Comparison of ENCODE assay signal across 27 cellular contexts in genomic region chr15:89704411-89704810, GRCh38. TPM values are rescaled to one million over a fixed set of nuclear protein-coding genes. Genes with fewer than 3 reads are reported as not detected.
"Had no signal": no experiment of that assay in that cellular context is flagged by ENCODE, and none has a peak within 500 bp of the region (broad histone marks: within the 10 kb centered on the region; RNA-seq: fewer than 3 reads in every experiment).

No MANE protein-coding gene starts in this region.

- ATAC-seq: activated CD4-positive, CD25-positive, alpha-beta regulatory T cell treated with anti-CD3 and anti-CD28 coated beads, Interleukin-2, amount 50 U/mL, for 24 hours; esophagus mucosa; sciatic nerve; stimulated activated effector memory CD8-positive, alpha-beta T cell treated with anti-CD3 and anti-CD28 coated beads, Interleukin-12 subunit alpha, Interleukin-12 subunit beta, amount 100 ng/mL, for 72 hours had no signal

- H3K9me3 ChIP-seq: left ventricle myocardium inferior, neutrophil, ovary, uterus had no signal

- H3K36me3 ChIP-seq: brain microvascular endothelial cell, left ventricle myocardium inferior, neutrophil, ovary, uterus had no signal

- H3K4me1 ChIP-seq: left ventricle myocardium inferior, uterus had no signal

- H3K27ac ChIP-seq: brain microvascular endothelial cell, left ventricle myocardium inferior, neutrophil, ovary, uterus had no signal

- FAIRE-seq: astrocyte, frontal cortex, small intestine had no signal

- DNase-seq: activated CD4-positive, alpha-beta T cell treated with anti-CD3 and anti-CD28 coated beads for 48 hours; activated CD4-positive, alpha-beta T cell treated with anti-CD3 and anti-CD28 coated beads, Interleukin-2, amount 50 U/mL, for 48 hours; activated CD8-positive, alpha-beta memory T cell treated with anti-CD3 and anti-CD28 coated beads for 24 hours; activated effector memory CD4-positive, alpha-beta T cell treated with Interleukin-2 at 50 U/mL for 16 hours; activated naive CD4-positive, alpha-beta T cell treated with anti-CD3 and anti-CD28 coated beads for 36 hours; activated naive CD8-positive, alpha-beta T cell treated with anti-CD3 and anti-CD28 coated beads for 36 hours; amniotic stem cell; brain microvascular endothelial cell; central memory CD4-positive, alpha-beta T cell; endodermal cell; kidney glomerular epithelial cell; left ventricle myocardium inferior; naive B cell; nephron progenitor cell; ovary; small intestine; stimulated activated CD4-positive, alpha-beta T cell treated with anti-CD3 and anti-CD28 coated beads, Interleukin-4, amount 100 ng/mL, for 24 hours; uterus had no signal

- H3K27me3 ChIP-seq: neutrophil, ovary, uterus had no signal

- H3K4me3 ChIP-seq: left ventricle myocardium inferior, lung, ovary, uterus had no signal

RNA-seq across cellular contexts. Expression of gene WDR93, which starts 13.8 kb away (rescaled TPM):
- total RNA-seq: activated naive CD4-positive, alpha-beta T cell treated with anti-CD3 and anti-CD28 coated beads for 36 hours; activated naive CD8-positive, alpha-beta T cell treated with anti-CD3 and anti-CD28 coated beads for 36 hours; astrocyte; esophagus mucosa; left ventricle myocardium inferior; sciatic nerve; T-helper 1 cell treated with Interleukin-12 subunit alpha and Interleukin-12 subunit beta and Interleukin-4 antibody, amounts not matched to agents 30 ng/mL and 1 ng/mL, for 36 hours had no signal

RNA-seq across cellular contexts. Expression of gene PLIN1, which starts 25.2 kb away (rescaled TPM):
- total RNA-seq: T-helper 1 cell treated with Interleukin-12 subunit alpha and Interleukin-12 subunit beta and Interleukin-4 antibody, amounts not matched to agents 30 ng/mL and 1 ng/mL, for 36 hours had no signal

RNA-seq across cellular contexts. Expression of gene MESP1, which starts 46.6 kb away (rescaled TPM):
- total RNA-seq: astrocyte had no signal
